15 cellular contexts compared by ENCODE assay signal in the genomic region with DNA sequence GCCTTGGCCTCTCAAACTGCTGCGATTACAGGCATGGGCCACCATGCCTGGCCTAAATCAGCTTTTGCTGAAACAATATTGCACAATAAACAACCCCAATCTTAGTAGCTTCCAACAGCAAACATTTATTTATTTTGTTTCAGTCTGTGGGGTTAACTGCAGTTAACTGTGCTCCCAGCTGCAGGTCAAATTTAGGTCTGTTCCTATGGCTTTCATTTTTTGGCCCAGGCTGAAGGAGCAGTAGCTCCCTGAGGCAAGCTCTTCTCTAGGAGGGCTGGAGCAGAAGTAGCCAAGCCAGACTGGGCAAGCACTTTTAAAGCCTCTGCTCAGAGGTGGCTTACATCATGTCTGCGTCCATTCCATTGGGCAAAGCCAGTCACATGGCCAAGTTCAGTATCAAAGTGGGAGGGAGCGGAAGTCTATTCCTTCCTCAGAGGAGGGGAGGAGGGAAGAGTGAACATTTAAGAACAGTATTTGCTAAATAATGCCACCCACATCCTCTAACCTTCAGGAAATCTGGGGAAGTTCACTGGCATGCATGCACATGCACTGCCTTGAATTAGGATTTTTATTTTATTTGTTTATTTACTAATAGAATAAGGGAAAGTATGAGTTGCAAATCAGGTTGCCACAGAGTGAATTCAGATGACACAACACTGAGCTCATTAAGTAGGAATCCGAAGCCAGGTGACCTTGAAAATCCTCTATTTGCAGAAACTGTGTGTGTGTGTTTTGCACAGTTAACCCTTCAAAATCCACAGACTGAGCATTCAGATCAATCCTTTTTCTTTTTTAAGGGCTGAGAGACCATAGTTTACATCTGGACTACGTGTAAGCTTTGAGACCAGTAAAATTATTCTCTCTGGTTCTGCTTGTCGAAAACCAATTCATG.
DNase-seq lines count a peak whose midpoint lies in the region; ATAC-seq, FAIRE-seq and TF ChIP-seq lines count a peak whose summit lies in the region.
"Had no signal": no experiment of that assay in that cellular context is flagged by ENCODE, and none has a peak within 500 bp of the region (broad histone marks: within the 10 kb centered on the region; RNA-seq: fewer than 3 reads in every experiment).

No MANE protein-coding gene starts in this region.

- no peak overlapping the region for H3K56ac ChIP-seq in H1 (replicated peaks; ENCODE audit: insufficient read length, low read depth, low read length)

- H2BK120ac ChIP-seq in H1 (replicated peaks; ENCODE audit: low read depth, low read length), result no peak overlapping the region

- no peaks in the 10 kb centered on the region for H3K79me2 ChIP-seq in H1 (ENCODE audit: control insufficient read depth in 1 of 2, insufficient read depth in 2 of 2, low read length in 2 of 2)
- no peaks in the 10 kb centered on the region for H3K79me2 ChIP-seq in smooth muscle cell (ENCODE audit: low read depth)

- no peak overlapping the region for H3K23ac ChIP-seq in H1 (ENCODE audit: insufficient read length)

- H4K91ac ChIP-seq in H1 (replicated peaks; ENCODE audit: insufficient read length, low read length), result no peak overlapping the region

- DNase-seq in ELF-1 (ENCODE audit: low read depth, low spot score) (peak; percentile 34), H1 (ENCODE audit: low read depth in 1 of 2, low spot score in 2 of 2) (no peak), smooth muscle cell (lab: John Stamatoyannopoulos, UW; ENCODE audit: unreplicated experiment) (no peak), uterus (no peak)
- DNase-seq: activated CD4-positive, CD25-positive, alpha-beta regulatory T cell; activated naive CD4-positive, alpha-beta T cell treated with anti-CD3 and anti-CD28 coated beads, Interleukin-2, amount 10 ng/mL, durations not matched to agents 7 days and 5 days; H7; midbrain; NCI-H1436; NCI-H446; stimulated activated naive CD8-positive, alpha-beta T cell treated with anti-CD3 and anti-CD28 coated beads, Interleukin-15, Interleukin-2, amounts not matched to agents 100 U/mL and 50 U/mL, for 24 hours had no signal

- no peak overlapping the region for H2BK15ac ChIP-seq in H1 (ENCODE audit: low read length)

- intact Hi-C loops in uterus (cut with DNase I; ENCODE audit: low total_unique reads), result no loop called here

- no peak overlapping the region for H2BK5ac ChIP-seq in H1 (ENCODE audit: low read depth, low read length)

- H4K8ac ChIP-seq in H1 (ENCODE audit: extremely low read depth, insufficient read depth, low read length), result no peak overlapping the region

- no peaks in the 10 kb centered on the region; a peak in 1 of 7 replicates for H3K27me3 ChIP-seq in H1 (replicated peaks in 1 of 4; ENCODE audit: control insufficient read depth in 3 of 4, extremely low read depth in 1 of 4, insufficient read depth in 3 of 4, low read length in 3 of 4)
- no peaks in the 10 kb centered on the region for H3K27me3 ChIP-seq in liver (ENCODE audit: control insufficient read depth in 4 of 4, insufficient read depth in 4 of 4, low read length in 3 of 4)
- no peaks in the 10 kb centered on the region for H3K27me3 ChIP-seq in smooth muscle cell (ENCODE audit: low read depth)
- H3K27me3 ChIP-seq in uterus, result no peaks in the 10 kb centered on the region

- CTCF ChIA-PET in H1 (lab: Charles Lee; ENCODE audit: partially characterized antibody), result interaction anchor here (1.1 kb wide), 1 partner anchor 30 kb away, joined by 3 read pairs; no protein-coding TSS in a partner anchor

- H3K4me2 ChIP-seq in H1 (ENCODE audit: insufficient read depth in 1 of 2, low read depth in 2 of 2, low read length in 2 of 2), result no peak overlapping the region
- H3K4me2 ChIP-seq in smooth muscle cell, result no peak overlapping the region

- H3K4me1 ChIP-seq in H1 (replicated peaks in 1 of 4; ENCODE audit: control insufficient read depth in 3 of 4, insufficient read depth in 4 of 4, low read length in 3 of 4), result peaks cover 0 to 13% (median 3%) of the 10 kb centered on the region in 4 experiments; a peak in 2 of 7 replicates
- peaks cover 0 to 6% (median 4%) of the 10 kb centered on the region in 4 donors for H3K4me1 ChIP-seq in liver (ENCODE audit: control insufficient read depth in 4 of 4, insufficient read depth in 4 of 4, low read length in 3 of 4)
- no peaks in the 10 kb centered on the region for H3K4me1 ChIP-seq in smooth muscle cell (ENCODE audit: low read depth)
- no peaks in the 10 kb centered on the region for H3K4me1 ChIP-seq in uterus

- ATAC-seq in HG03460 (IDR thresholded peaks at IDR 0.05; ENCODE audit: unreplicated experiment), result no peak
- no peak for ATAC-seq in HG03565 (IDR thresholded peaks at IDR 0.05; ENCODE audit: unreplicated experiment)
- ATAC-seq: stimulated activated naive CD8-positive, alpha-beta T cell treated with anti-CD3 and anti-CD28 coated beads, Interleukin-15, Interleukin-2, amounts not matched to agents 100 U/mL and 50 U/mL, for 24 hours had no signal

- POLR2A ChIA-PET in H1 (lab: Charles Lee; ENCODE audit: partially characterized antibody), result no interaction called here

- TF ChIP-seq CTCF in H1 (IDR thresholded peaks at IDR 0.05; ENCODE audit: control extremely low read depth in 1 of 3, insufficient read depth in 1 of 3, low read depth in 1 of 3, low read length in 3 of 3) (no peak), liver (IDR thresholded peaks at IDR 0.05; ENCODE audit: low read depth, low read length, missing input control) (no peak), smooth muscle cell (IDR thresholded peaks at IDR 0.05; ENCODE audit: borderline replicate concordance, insufficient read depth, poor library complexity, severe bottlenecking) (no peak), uterus (IDR thresholded peaks at IDR 0.05) (no peak)

- no peak for TF ChIP-seq POLR2A in H1 (IDR thresholded peaks at IDR 0.05; ENCODE audit: control extremely low read depth in 1 of 2, low read depth in 2 of 2, low read length in 2 of 2)
- TF ChIP-seq POLR2A in uterus (IDR thresholded peaks at IDR 0.05), result no peak

- WGBS in H1 (ENCODE audit: extremely low coverage in 1 of 2, insufficient coverage in 1 of 2, insufficient read length in 1 of 2, insufficient replicate concordance in 2 of 2, low coverage in 1 of 2, low lambda C conversion rate in 2 of 2, missing lambda C conversion rate in 1 of 2), 2 experiments, result 85% methylated on average over 6 of the region's 6 CpGs; no CpG with 5 or more reads in 1 of the 2 experiments
- WGBS in liver, result 47% methylated on average over 6 of the region's 6 CpGs
- 83% methylated on average over 6 of the region's 6 CpGs for WGBS in smooth muscle cell (ENCODE audit: low lambda C conversion rate)

- no peak overlapping the region for H3K4ac ChIP-seq in H1 (replicated peaks; ENCODE audit: insufficient read length, low read depth, low read length)

- no peak overlapping the region for H2BK12ac ChIP-seq in H1 (ENCODE audit: low read depth, low read length)

- H3K9me3 ChIP-seq in H1 (ENCODE audit: insufficient read depth in 2 of 2, low read depth in 1 of 2, low read length in 1 of 2) (no peaks in the 10 kb centered on the region), liver (ENCODE audit: control insufficient read depth in 4 of 4, low read length in 3 of 4) (no peaks in the 10 kb centered on the region), smooth muscle cell (replicated peaks; ENCODE audit: low read depth) (no peaks in the 10 kb centered on the region), uterus (no peaks in the 10 kb centered on the region)

- H2AFZ ChIP-seq in H1 (ENCODE audit: low read length) (peak overlapping the region; percentile 59; the same call in 1 of the 2 replicates), smooth muscle cell (ENCODE audit: low read depth) (no peak overlapping the region)

- no peaks in the 10 kb centered on the region for H3F3A ChIP-seq in smooth muscle cell (ENCODE audit: low read depth)

- no peak overlapping the region for H3K27ac ChIP-seq in H1 (ENCODE audit: low read depth, low read length)
- peak overlapping the region in 1 of 2 donors; percentile 79 for H3K27ac ChIP-seq in liver (ENCODE audit: low read depth in 1 of 2, low read length in 2 of 2)
- H3K27ac ChIP-seq in smooth muscle cell (ENCODE audit: low read depth), result no peak overlapping the region
- no peak overlapping the region for H3K27ac ChIP-seq in uterus

- H4K20me1 ChIP-seq in H1 (replicated peaks in 1 of 2; ENCODE audit: control insufficient read depth in 1 of 2, insufficient read depth in 2 of 2, low read length in 2 of 2) (no peaks in the 10 kb centered on the region), smooth muscle cell (ENCODE audit: low read depth) (no peaks in the 10 kb centered on the region)

- H3K79me1 ChIP-seq in H1 (ENCODE audit: low read depth, low read length), result no peaks in the 10 kb centered on the region

- FAIRE-seq in H1 (lab: Jason Lieb, UNC), result no peak

- H3K9ac ChIP-seq in H1 (replicated peaks in 1 of 4; ENCODE audit: extremely low read depth in 1 of 4, low read depth in 3 of 4, low read length in 3 of 4) (no peak overlapping the region), liver (ENCODE audit: low read depth in 1 of 2, low read length in 2 of 2) (no peak overlapping the region), smooth muscle cell (ENCODE audit: low read depth) (no peak overlapping the region)

- H2AK5ac ChIP-seq in H1 (ENCODE audit: low read depth, low read length), result no peak overlapping the region

- TF ChIP-seq EP300 in Ishikawa (IDR thresholded peaks at IDR 0.05; ENCODE audit: borderline replicate concordance) (no peak), H1 (IDR thresholded peaks at IDR 0.05; ENCODE audit: borderline replicate concordance in 1 of 2, low read depth in 2 of 2, low read length in 2 of 2) (no peak)

- no peak overlapping the region for H2BK20ac ChIP-seq in H1 (ENCODE audit: low read length)

- no peaks in the 10 kb centered on the region for H3K23me2 ChIP-seq in H1 (ENCODE audit: low read depth, low read length)

- no peak overlapping the region; the same call in 1 of the 2 replicates for H3K18ac ChIP-seq in H1 (ENCODE audit: extremely low read depth, low read length)

- TF ChIP-seq RAD21 in Ishikawa (IDR thresholded peaks at IDR 0.05; ENCODE audit: low read depth) (no peak), H1 (IDR thresholded peaks at IDR 0.05 in 1 of 2, conservative IDR thresholded peaks at IDR 0.05 in 1 of 2; ENCODE audit: low read depth in 2 of 2, low read length in 2 of 2) (no peak), liver (IDR thresholded peaks at IDR 0.05) (peak in 1 of 2 donors; percentile 10)

- no peak overlapping the region for H3K14ac ChIP-seq in H1 (ENCODE audit: insufficient read length)

- H3K36me3 ChIP-seq in H1 (ENCODE audit: control insufficient read depth in 2 of 4, insufficient read depth in 4 of 4, low read length in 3 of 4) (no peaks in the 10 kb centered on the region), liver (ENCODE audit: control insufficient read depth in 4 of 4, insufficient read depth in 3 of 4, low read depth in 1 of 4, low read length in 3 of 4) (no peaks in the 10 kb centered on the region), smooth muscle cell (ENCODE audit: low read depth) (no peaks in the 10 kb centered on the region), uterus (no peaks in the 10 kb centered on the region)

- no peak overlapping the region for H4K5ac ChIP-seq in H1 (ENCODE audit: insufficient read length, low read depth, low read length)

- H3K4me3 ChIP-seq in H1 (ENCODE audit: extremely low read depth in 1 of 4, insufficient read depth in 2 of 4, low read depth in 3 of 4, low read length in 4 of 4) (no peak overlapping the region), liver (ENCODE audit: low read depth in 1 of 3, low read length in 3 of 3) (no peak overlapping the region), smooth muscle cell (no peak overlapping the region), uterus (no peak overlapping the region)

TF ChIP-seq in liver, 16 proteins besides CTCF, POLR2A, EP300 and RAD21 (continues in another document):
- no peak for TF ChIP-seq FOXA2 (IDR thresholded peaks at IDR 0.05)
